30 cellular contexts compared by ENCODE assay signal in genomic region chr17:36931096-36931696, GRCh38. TPM values are rescaled to one million over a fixed set of nuclear protein-coding genes. Genes with fewer than 3 reads are reported as not detected.
DNase-seq lines count a peak whose midpoint lies in the region; ATAC-seq and TF ChIP-seq lines count a peak whose summit lies in the region.
"Had no signal": no experiment of that assay in that cellular context is flagged by ENCODE, and none has a peak within 500 bp of the region (broad histone marks: within the 10 kb centered on the region; RNA-seq: fewer than 3 reads in every experiment).

No MANE protein-coding gene starts in this region.

- H3K27me3 ChIP-seq in neural progenitor cell: peaks cover 100% of the 10 kb centered on the region

- H3K79me2 ChIP-seq in neural progenitor cell (ENCODE audit: low read depth): no peaks in the 10 kb centered on the region

- H3K36me3 ChIP-seq in SK-N-MC (ENCODE audit: insufficient read depth, low read length) (no peaks in the 10 kb centered on the region), neural progenitor cell (no peaks in the 10 kb centered on the region)
- H3K36me3 ChIP-seq: pancreas, right atrium auricular region, SJCRH30, stomach, uterus had no signal

- H3K4me2 ChIP-seq in neural progenitor cell: no peak overlapping the region

- H3K9ac ChIP-seq in SK-N-MC (ENCODE audit: insufficient read length): no peak overlapping the region
- no peak overlapping the region for H3K9ac ChIP-seq in neural progenitor cell

- no peak for ATAC-seq in GM21717 (IDR thresholded peaks at IDR 0.05; ENCODE audit: unreplicated experiment)
- ATAC-seq: activated T-cell treated with anti-CD3 and anti-CD28 coated beads, Interleukin-2, amount 50 U/mL, for 4 hours; HCT116; pancreas had no signal

- H3K27ac ChIP-seq in SK-N-MC (no peak overlapping the region), neural progenitor cell (no peak overlapping the region)
- H3K27ac ChIP-seq: pancreas, right atrium auricular region, SJCRH30, stomach, uterus had no signal

- no peak overlapping the region for H2AFZ ChIP-seq in neural progenitor cell (replicated peaks)

- H3K27ac Mint-ChIP-seq in glutamatergic neuron (ENCODE audit: unreplicated experiment) (no peak overlapping the region), neural progenitor cell (no peak overlapping the region)
- H3K27ac Mint-ChIP-seq: activated B cell treated with CpG ODN at 0.5 μM for 24 hours; activated naive CD4-positive, alpha-beta T cell treated with anti-CD3 and anti-CD28 coated beads, Interleukin-2, amount 50 U/mL, for 24 hours had no signal

- peaks cover 60% of the 10 kb centered on the region for H4K20me1 ChIP-seq in neural progenitor cell (ENCODE audit: low read depth)

- H3K27me3 Mint-ChIP-seq in glutamatergic neuron (ENCODE audit: unreplicated experiment) (peaks cover 34% of the 10 kb centered on the region), neural progenitor cell (ENCODE audit: insufficient read depth, low read depth) (peaks cover 79% of the 10 kb centered on the region)

- peak overlapping the region; percentile 69; the same call in 1 of the 2 replicates for H3K4me3 ChIP-seq in SK-N-MC
- no peak overlapping the region for H3K4me3 ChIP-seq in neural progenitor cell
- H3K4me3 ChIP-seq: uterus had no signal

- H3K4me1 ChIP-seq in neural progenitor cell: peaks cover 68% of the 10 kb centered on the region

- H3K4me1 Mint-ChIP-seq in glutamatergic neuron (ENCODE audit: low read depth, unreplicated experiment) (peaks cover 58% of the 10 kb centered on the region), neural progenitor cell (peaks cover 43% of the 10 kb centered on the region)

- TF ChIP-seq CTCF in glutamatergic neuron (IDR thresholded peaks at IDR 0.05; ENCODE audit: partially characterized antibody, unreplicated experiment): no peak
- no peak for TF ChIP-seq CTCF in neural progenitor cell (IDR thresholded peaks at IDR 0.05)

- H3F3A ChIP-seq in neural progenitor cell (ENCODE audit: low read depth): peaks cover 9% of the 10 kb centered on the region

- no peaks in the 10 kb centered on the region for H3K36me3 Mint-ChIP-seq in glutamatergic neuron (ENCODE audit: unreplicated experiment)
- no peaks in the 10 kb centered on the region for H3K36me3 Mint-ChIP-seq in neural progenitor cell
- H3K36me3 Mint-ChIP-seq: activated naive CD4-positive, alpha-beta T cell treated with anti-CD3 and anti-CD28 coated beads, Interleukin-2, amount 50 U/mL, for 24 hours had no signal

- H3K9me3 Mint-ChIP-seq in glutamatergic neuron (ENCODE audit: unreplicated experiment) (peaks cover 12% of the 10 kb centered on the region), neural progenitor cell (no peaks in the 10 kb centered on the region)
- H3K9me3 Mint-ChIP-seq: activated B cell treated with CpG ODN at 0.5 μM for 24 hours; activated naive CD4-positive, alpha-beta T cell treated with anti-CD3 and anti-CD28 coated beads, Interleukin-2, amount 50 U/mL, for 24 hours; activated T-cell treated with anti-CD3 and anti-CD28 coated beads, Interleukin-2, amount 50 U/mL, for 4 hours; naive thymus-derived CD8-positive, alpha-beta T cell had no signal

- peak; percentile 58 for DNase-seq in activated effector memory CD4-positive, alpha-beta T cell treated with anti-CD3 and anti-CD28 coated beads, Interleukin-2, amount 50 U/mL, for 16 hours
- no peak for DNase-seq in activated effector memory CD4-positive, alpha-beta T cell treated with Interleukin-2 at 50 U/mL for 16 hours
- DNase-seq in SK-N-MC (ENCODE audit: low read depth, low spot score) (no peak), glutamatergic neuron (no peak), neural progenitor cell (ENCODE audit: low spot score) (no peak), NCI-H1930 (lab: John Stamatoyannopoulos, UW) (no peak), NCI-H187 treated with DMSO at 0.1 percent for 48 hours (lab: John Stamatoyannopoulos, UW) (no peak)
- DNase-seq: 8988T; activated B cell treated with CpG ODN at 0.5 μM for 24 hours; activated CD4-positive, alpha-beta T cell treated with anti-CD3 and anti-CD28 coated beads, Interleukin-2, amount 50 U/mL, for 1 hour; activated T-cell treated with anti-CD3 and anti-CD28 coated beads, Interleukin-2, amount 50 U/mL, for 4 hours; Calu3; DMS79; effector CD8-positive, alpha-beta T cell; GDM1; midbrain; NCI-H1048; pancreas; stimulated activated CD4-positive, alpha-beta T cell treated with anti-CD3 and anti-CD28 coated beads, Interleukin-1b, Interleukin-23, amount 100 ng/mL, for 48 hours; stomach; uterus had no signal

- H3K4me3 Mint-ChIP-seq in glutamatergic neuron (ENCODE audit: unreplicated experiment) (peak overlapping the region; percentile 44), neural progenitor cell (peak overlapping the region; percentile 9)
- H3K4me3 Mint-ChIP-seq: activated B cell treated with CpG ODN at 0.5 μM for 24 hours had no signal

- H3K9me3 ChIP-seq in SK-N-MC (ENCODE audit: low read depth, low read length) (no peaks in the 10 kb centered on the region), neural progenitor cell (ENCODE audit: low read depth) (no peaks in the 10 kb centered on the region)
- H3K9me3 ChIP-seq: pancreas, right atrium auricular region, SJCRH30, stomach, uterus had no signal

RNA-seq across cellular contexts. Expression of gene LHX1, which starts 6.1 kb away (rescaled TPM):
- 2.6 TPM for total RNA-seq in glutamatergic neuron (ENCODE audit: unreplicated experiment)
- total RNA-seq in neural progenitor cell (ENCODE audit: low replicate concordance): not detected in 2 replicates
- total RNA-seq: activated B cell treated with CpG ODN at 0.5 μM for 24 hours; activated T-cell treated with anti-CD3 and anti-CD28 coated beads, Interleukin-2, amount 50 U/mL, for 4 hours; bronchial epithelial cell; HT-29; liver; naive thymus-derived CD8-positive, alpha-beta T cell; pancreas; right atrium auricular region; stomach had no signal

RNA-seq across cellular contexts. Expression of gene AATF, which starts 17.6 kb away (rescaled TPM):
- total RNA-seq in glutamatergic neuron (ENCODE audit: unreplicated experiment) (22.5 TPM), neural progenitor cell (ENCODE audit: low replicate concordance) (28.9 and 32.1 TPM in 2 replicates)
